In genomic region chr14:49586673-49587460, GRCh38 we compare ENCODE assay signal across 8 cellular contexts.
A peak's percentile ranks its signal among the peaks of the same experiment; 100 is the strongest.
DNase-seq lines count a peak whose midpoint lies in the region; ATAC-seq lines count a peak whose summit lies in the region.

No MANE protein-coding gene starts in this region.

- H3K36me3 Mint-ChIP-seq in stimulated activated effector memory CD8-positive, alpha-beta T cell treated with anti-CD3 and anti-CD28 coated beads, Interleukin-12 subunit alpha, Interleukin-12 subunit beta, amount 100 ng/mL, for 72 hours = peaks cover 54% of the 10 kb centered on the region

- peak overlapping the region in 6 of 11 experiments; percentile 33 to 62 (median 45); a peak in 8 of 22 replicates for H3K4me2 ChIP-seq in BLaER1 treated with 17β-estradiol and CSF1 and Interleukin-3, amounts not matched to agents 10 nM and 100 nM

- ATAC-seq in GM19025 (IDR thresholded peaks at IDR 0.05; ENCODE audit: low read depth, unreplicated experiment) (peak; percentile 8), HG03196 (IDR thresholded peaks at IDR 0.05; ENCODE audit: unreplicated experiment) (peak; percentile 35)
- peak; percentile 56 for ATAC-seq in stimulated activated effector memory CD8-positive, alpha-beta T cell treated with anti-CD3 and anti-CD28 coated beads, Interleukin-12 subunit alpha, Interleukin-12 subunit beta, amount 100 ng/mL, for 72 hours

- H3K4me3 ChIP-seq in BLaER1 treated with 17β-estradiol and CSF1 and Interleukin-3, amounts not matched to agents 10 nM and 100 nM = peak overlapping the region; percentile 78 to 93 (median 88)

- H3K27me3 ChIP-seq in BLaER1 treated with 17β-estradiol and CSF1 and Interleukin-3, amounts not matched to agents 10 nM and 100 nM = no peaks in the 10 kb centered on the region

- peaks cover 31 to 37% (median 36%) of the 10 kb centered on the region in 11 experiments for H3K36me3 ChIP-seq in BLaER1 treated with 17β-estradiol and CSF1 and Interleukin-3, amounts not matched to agents 10 nM and 100 nM

- DNase-seq in NCI-H2227 (lab: John Stamatoyannopoulos, UW; ENCODE audit: unreplicated experiment) (peak; percentile 80), medulla oblongata (ENCODE audit: extremely low spot score) (peak; percentile 82)
- DNase-seq in activated CD4-positive, alpha-beta T cell treated with anti-CD3 and anti-CD28 coated beads for 4 hours = peak; percentile 46 to 59
- peak; percentile 31 for DNase-seq in effector CD8-positive, alpha-beta T cell (lab: John Stamatoyannopoulos, UW)
- DNase-seq in stimulated activated effector memory CD8-positive, alpha-beta T cell treated with anti-CD3 and anti-CD28 coated beads, Interleukin-12 subunit alpha, Interleukin-12 subunit beta, amount 100 ng/mL, for 72 hours (ENCODE audit: low spot score in 2 of 2) = peak; percentile 39 to 83

- peaks cover 14 to 43% (median 26%) of the 10 kb centered on the region in 10 experiments for H3K4me1 ChIP-seq in BLaER1 treated with 17β-estradiol and CSF1 and Interleukin-3, amounts not matched to agents 10 nM and 100 nM

- peak overlapping the region; percentile 25 to 100 (median 98); a peak in 20 of 22 replicates for H3K9ac ChIP-seq in BLaER1 treated with 17β-estradiol and CSF1 and Interleukin-3, amounts not matched to agents 10 nM and 100 nM

- H4K20me1 ChIP-seq in BLaER1 treated with 17β-estradiol and CSF1 and Interleukin-3, amounts not matched to agents 10 nM and 100 nM = peaks cover 35 to 42% (median 38%) of the 10 kb centered on the region in 11 experiments

- no peaks in the 10 kb centered on the region for H3K9me3 Mint-ChIP-seq in stimulated activated effector memory CD8-positive, alpha-beta T cell treated with anti-CD3 and anti-CD28 coated beads, Interleukin-12 subunit alpha, Interleukin-12 subunit beta, amount 100 ng/mL, for 72 hours

- H3K4me3 Mint-ChIP-seq in stimulated activated effector memory CD8-positive, alpha-beta T cell treated with anti-CD3 and anti-CD28 coated beads, Interleukin-12 subunit alpha, Interleukin-12 subunit beta, amount 100 ng/mL, for 72 hours = peak overlapping the region; percentile 94

- peaks cover 35% of the 10 kb centered on the region for H3K4me1 Mint-ChIP-seq in stimulated activated effector memory CD8-positive, alpha-beta T cell treated with anti-CD3 and anti-CD28 coated beads, Interleukin-12 subunit alpha, Interleukin-12 subunit beta, amount 100 ng/mL, for 72 hours

- peak overlapping the region; percentile 100 for H3K27ac Mint-ChIP-seq in stimulated activated effector memory CD8-positive, alpha-beta T cell treated with anti-CD3 and anti-CD28 coated beads, Interleukin-12 subunit alpha, Interleukin-12 subunit beta, amount 100 ng/mL, for 72 hours

- H3K9me3 ChIP-seq in BLaER1 treated with 17β-estradiol and CSF1 and Interleukin-3, amounts not matched to agents 10 nM and 100 nM (replicated peaks in 1 of 11) = no peaks in the 10 kb centered on the region

- H3K27ac ChIP-seq in BLaER1 treated with 17β-estradiol and CSF1 and Interleukin-3, amounts not matched to agents 10 nM and 100 nM = peak overlapping the region; percentile 50 to 100 (median 98); a peak in 21 of 22 replicates

Comparison
In these comparisons a context has a peak if more than half of its experiments do, and no peak if none do; other contexts are left out.
1. Peak in every context shown above with its lines: DNase-seq, ATAC-seq, H3K4me3 ChIP-seq and H3K27ac ChIP-seq.
2. DNase-seq: peak in every context shown above with its lines; median percentile 82 in medulla oblongata; 80 in NCI-H2227; 61 in stimulated activated effector memory CD8-positive, alpha-beta T cell treated with anti-CD3 and anti-CD28 coated beads, Interleukin-12 subunit alpha, Interleukin-12 subunit beta, amount 100 ng/mL, for 72 hours; 52 in activated CD4-positive, alpha-beta T cell treated with anti-CD3 and anti-CD28 coated beads for 4 hours; 31 in effector CD8-positive, alpha-beta T cell.